Comparison of ENCODE assay signal across 1 cellular context in the genomic region with DNA sequence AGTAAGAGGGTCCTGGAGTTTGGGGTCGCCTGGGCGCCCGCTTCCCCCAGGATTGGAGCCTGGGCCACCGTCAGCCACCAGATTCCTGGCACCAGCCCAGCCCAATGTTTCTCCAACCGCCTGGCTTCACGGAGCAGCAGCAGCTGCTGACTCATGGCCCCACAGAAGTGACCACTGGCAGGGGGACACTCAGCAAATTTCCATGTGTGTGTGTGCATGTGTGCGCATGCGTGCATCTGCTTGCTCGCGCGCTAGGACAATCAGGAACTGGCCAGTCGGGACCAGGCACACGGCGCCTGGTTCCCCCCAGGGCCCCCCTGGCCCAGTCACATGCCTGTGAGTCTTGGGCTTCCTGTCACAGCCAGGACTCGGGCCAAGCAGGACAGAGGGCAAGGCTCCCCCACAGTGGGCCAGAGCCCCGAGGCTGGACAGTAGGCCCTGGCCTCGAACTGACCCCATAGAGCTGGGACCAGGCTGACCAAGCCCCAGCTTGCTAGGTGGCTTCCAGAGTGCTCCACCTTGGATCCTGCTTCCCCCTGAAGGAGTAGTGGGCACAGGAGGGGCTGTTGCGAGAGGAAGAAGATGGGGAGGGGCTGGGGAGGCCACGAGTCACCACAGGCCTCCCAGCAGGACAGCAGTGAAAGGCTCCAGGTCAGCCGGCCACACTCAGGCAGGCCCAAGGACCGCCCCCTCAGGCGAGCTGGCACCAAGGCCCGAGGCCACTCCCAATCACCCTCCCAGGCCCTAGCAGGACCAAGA.
TF ChIP-seq lines count a peak whose summit lies in the region.

No MANE protein-coding gene starts in this region.

TF ChIP-seq in HepG2, 621 proteins besides CTCF, POLR2A, EP300 and RAD21 (continued from another document):
- TF ChIP-seq IRF2 (CRISPR knock-in tag; IDR thresholded peaks at IDR 0.05) (no peak), ZC3H13 (CRISPR knock-in tag; IDR thresholded peaks at IDR 0.05) (0 out of 2 replicates have a peak, but pooled peaks have one; percentile 31), ZNF768 (CRISPR knock-in tag; IDR thresholded peaks at IDR 0.05) (no peak)
